Comparison of ENCODE assay signal across 2 cellular contexts in genomic region chr3:43076857-43077256, GRCh38.
TF ChIP-seq lines count a peak whose summit lies in the region.

No MANE protein-coding gene starts in this region.

TF ChIP-seq in SK-N-SH, 30 proteins besides CTCF, POLR2A, EP300 and RAD21 (continued from another document):
- TF ChIP-seq TEAD4 (IDR thresholded peaks at IDR 0.05; ENCODE audit: borderline replicate concordance, insufficient read depth) (no peak), ELF1 (IDR thresholded peaks at IDR 0.05) (no peak), USF2 (IDR thresholded peaks at IDR 0.05; ENCODE audit: borderline replicate concordance, low read depth, low read length) (no peak), POLR2AphosphoS5 (IDR thresholded peaks at IDR 0.05; ENCODE audit: low read depth, low read length) (no peak), NRF1 (IDR thresholded peaks at IDR 0.05; ENCODE audit: low read depth, low read length) (no peak), YY1 (IDR thresholded peaks at IDR 0.05; ENCODE audit: low read depth) (no peak), MXI1 (IDR thresholded peaks at IDR 0.05; ENCODE audit: low read depth, low read length) (no peak), IRF3 (IDR thresholded peaks at IDR 0.05; ENCODE audit: low read depth, low read length) (no peak), REST (IDR thresholded peaks at IDR 0.05; ENCODE audit: low read depth, low read length) (no peak), MAX (IDR thresholded peaks at IDR 0.05; ENCODE audit: low read depth) (no peak), RFX5 (IDR thresholded peaks at IDR 0.05; ENCODE audit: low read length) (no peak), PBX3 (IDR thresholded peaks at IDR 0.05) (no peak)

TF ChIP-seq in SK-N-SH treated with all-trans-retinoic acid at 6 μM for 48 hours, 23 proteins besides CTCF, POLR2A, EP300 and RAD21 (continued from another document):
- TF ChIP-seq CREB5 (CRISPR knock-in tag; IDR thresholded peaks at IDR 0.05; ENCODE audit: low read depth) (no peak), RARB (CRISPR knock-in tag; IDR thresholded peaks at IDR 0.05) (no peak), OSR1 (CRISPR knock-in tag; IDR thresholded peaks at IDR 0.05) (no peak)
